In the genomic region with DNA sequence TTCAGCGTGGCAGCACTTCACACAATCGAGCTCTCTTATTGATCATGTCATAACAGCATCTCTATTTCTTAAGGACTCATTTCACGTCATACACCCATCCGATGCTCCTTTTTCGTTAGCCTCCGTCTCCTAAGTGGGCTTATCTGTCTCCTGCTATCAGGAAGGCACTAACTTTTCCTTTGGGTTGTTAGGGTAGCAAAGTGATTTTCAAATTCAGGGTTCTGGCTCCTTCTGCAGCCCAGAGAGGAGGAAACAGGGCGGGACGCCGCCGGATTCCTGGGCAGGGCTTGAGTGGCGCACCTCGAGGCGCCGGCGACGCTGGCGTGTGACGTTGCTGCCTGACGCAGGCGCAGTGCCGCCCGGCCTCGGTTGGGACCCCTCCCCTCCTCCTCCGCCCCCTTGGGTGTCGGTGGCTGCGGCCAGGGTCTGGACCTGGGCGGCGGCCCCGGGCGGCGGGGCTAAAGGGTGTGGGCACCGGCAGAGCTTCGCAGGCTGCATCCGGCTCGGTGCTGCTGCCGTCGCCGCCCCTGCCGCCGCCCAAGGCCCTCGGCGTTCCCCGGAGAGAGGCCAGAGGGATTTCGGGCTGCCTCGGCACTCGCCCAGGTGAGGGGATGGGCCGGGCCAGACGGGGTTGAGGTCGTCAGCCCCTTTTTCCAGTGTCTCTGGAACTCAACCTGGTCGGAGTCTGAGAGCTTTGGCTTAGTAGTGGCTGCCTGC, we compare ENCODE assay signal across 1 cellular context.
TF ChIP-seq lines count a peak whose summit lies in the region.

A gene with protein sequence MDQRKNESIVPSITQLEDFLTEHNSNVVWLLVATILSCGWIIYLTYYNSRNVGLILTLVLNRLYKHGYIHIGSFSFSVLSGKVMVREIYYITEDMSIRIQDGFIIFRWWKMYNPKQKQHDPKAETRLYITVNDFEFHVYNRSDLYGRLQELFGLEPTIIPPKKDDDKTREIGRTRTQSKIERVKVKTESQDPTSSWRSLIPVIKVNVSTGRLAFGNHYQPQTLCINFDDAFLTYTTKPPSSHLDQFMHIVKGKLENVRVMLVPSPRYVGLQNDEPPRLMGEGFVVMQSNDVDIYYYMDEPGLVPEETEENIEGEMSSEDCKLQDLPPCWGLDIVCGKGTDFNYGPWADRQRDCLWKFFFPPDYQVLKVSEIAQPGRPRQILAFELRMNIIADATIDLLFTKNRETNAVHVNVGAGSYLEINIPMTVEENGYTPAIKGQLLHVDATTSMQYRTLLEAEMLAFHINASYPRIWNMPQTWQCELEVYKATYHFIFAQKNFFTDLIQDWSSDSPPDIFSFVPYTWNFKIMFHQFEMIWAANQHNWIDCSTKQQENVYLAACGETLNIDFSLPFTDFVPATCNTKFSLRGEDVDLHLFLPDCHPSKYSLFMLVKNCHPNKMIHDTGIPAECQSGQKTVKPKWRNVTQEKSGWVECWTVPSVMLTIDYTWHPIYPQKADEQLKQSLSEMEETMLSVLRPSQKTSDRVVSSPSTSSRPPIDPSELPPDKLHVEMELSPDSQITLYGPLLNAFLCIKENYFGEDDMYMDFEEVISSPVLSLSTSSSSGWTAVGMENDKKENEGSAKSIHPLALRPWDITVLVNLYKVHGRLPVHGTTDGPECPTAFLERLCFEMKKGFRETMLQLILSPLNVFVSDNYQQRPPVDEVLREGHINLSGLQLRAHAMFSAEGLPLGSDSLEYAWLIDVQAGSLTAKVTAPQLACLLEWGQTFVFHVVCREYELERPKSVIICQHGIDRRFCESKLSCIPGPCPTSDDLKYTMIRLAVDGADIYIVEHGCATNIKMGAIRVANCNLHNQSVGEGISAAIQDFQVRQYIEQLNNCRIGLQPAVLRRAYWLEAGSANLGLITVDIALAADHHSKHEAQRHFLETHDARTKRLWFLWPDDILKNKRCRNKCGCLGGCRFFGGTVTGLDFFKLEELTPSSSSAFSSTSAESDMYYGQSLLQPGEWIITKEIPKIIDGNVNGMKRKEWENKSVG (N-terminal part only) (plus strand): TSS at position 350 of the 717 bp plus-strand sequence. CDS start 18,317 bp downstream, outside the sequence.

TF ChIP-seq in HepG2, 621 proteins besides CTCF, POLR2A, EP300 and RAD21 (continued from another document and continues in another):
- TF ChIP-seq ZNF720 (CRISPR knock-in tag; IDR thresholded peaks at IDR 0.05) (no peak), MIER3 (CRISPR knock-in tag; IDR thresholded peaks at IDR 0.05; ENCODE audit: borderline replicate concordance) (0 out of 2 replicates have a peak, but pooled peaks have one; percentile 35), CBFB (CRISPR knock-in tag; IDR thresholded peaks at IDR 0.05) (no peak; the same call in 1 of the 2 replicates), ZNF256 (CRISPR knock-in tag; conservative IDR thresholded peaks at IDR 0.05) (no peak), ZNF10 (CRISPR knock-in tag; IDR thresholded peaks at IDR 0.05; ENCODE audit: borderline replicate concordance, low read depth) (no peak), ZNF296 (CRISPR knock-in tag; conservative IDR thresholded peaks at IDR 0.05) (no peak), ZNF724P (CRISPR knock-in tag; IDR thresholded peaks at IDR 0.05; ENCODE audit: borderline replicate concordance) (peak; percentile 52; the same call in 1 of the 2 replicates), MXI1 (IDR thresholded peaks at IDR 0.05; ENCODE audit: borderline replicate concordance, low read depth, low read length) (peak; percentile 54; the same call in 1 of the 3 replicates), SKI (IDR thresholded peaks at IDR 0.05; ENCODE audit: partially characterized antibody) (peak; percentile 20), IKZF4 (CRISPR knock-in tag; IDR thresholded peaks at IDR 0.05; ENCODE audit: borderline replicate concordance, low read depth, not compliant biosample characterization) (no peak), ZNF550 (CRISPR knock-in tag; IDR thresholded peaks at IDR 0.05; ENCODE audit: borderline replicate concordance) (no peak), MYNN (CRISPR knock-in tag; IDR thresholded peaks at IDR 0.05; ENCODE audit: low read depth) (no peak), SETDB1 (CRISPR knock-in tag; IDR thresholded peaks at IDR 0.05; ENCODE audit: borderline replicate concordance) (no peak), MEIS1 (CRISPR knock-in tag; IDR thresholded peaks at IDR 0.05; ENCODE audit: borderline replicate concordance) (no peak), RBM22 (optimal IDR thresholded peaks at IDR 0.05; ENCODE audit: low read length) (no peak), NONO (IDR thresholded peaks at IDR 0.05) (no peak), NONO (CRISPR knock-in tag; conservative IDR thresholded peaks at IDR 0.05) (no peak), ZNF367 (CRISPR knock-in tag; IDR thresholded peaks at IDR 0.05; ENCODE audit: borderline replicate concordance) (no peak), ZNF282 (IDR thresholded peaks at IDR 0.05; ENCODE audit: partially characterized antibody) (no peak), GATAD1 (CRISPR knock-in tag; IDR thresholded peaks at IDR 0.05) (peak; percentile 93), DNMT1 (CRISPR knock-in tag; IDR thresholded peaks at IDR 0.05) (peak; percentile 63; the same call in 1 of the 2 replicates), ZNF547 (CRISPR knock-in tag; IDR thresholded peaks at IDR 0.05) (no peak), CHCHD3 (CRISPR knock-in tag; IDR thresholded peaks at IDR 0.05) (0 out of 2 replicates have a peak, but pooled peaks have one; percentile 63), HOXD1 (CRISPR knock-in tag; IDR thresholded peaks at IDR 0.05) (no peak), RXRB (CRISPR knock-in tag; IDR thresholded peaks at IDR 0.05; ENCODE audit: borderline replicate concordance) (peak; percentile 23), HOXA9 (CRISPR knock-in tag; IDR thresholded peaks at IDR 0.05; ENCODE audit: borderline replicate concordance) (no peak), HMG20B (CRISPR knock-in tag; conservative IDR thresholded peaks at IDR 0.05) (no peak), PRMT3 (CRISPR knock-in tag; IDR thresholded peaks at IDR 0.05; ENCODE audit: borderline replicate concordance, low read depth) (no peak), RBM39 (IDR thresholded peaks at IDR 0.05; ENCODE audit: low read depth, low read length, poor library complexity, severe bottlenecking) (peak; percentile 53), ZNF644 (CRISPR knock-in tag; IDR thresholded peaks at IDR 0.05; ENCODE audit: low read depth) (no peak), MBNL3 (CRISPR knock-in tag; conservative IDR thresholded peaks at IDR 0.05) (no peak), SNAPC2 (CRISPR knock-in tag; IDR thresholded peaks at IDR 0.05) (peak; percentile 69; the same call in 1 of the 2 replicates), BHLHE40 (IDR thresholded peaks at IDR 0.05; ENCODE audit: low read length) (no peak), STAT5B (CRISPR knock-in tag; IDR thresholded peaks at IDR 0.05) (no peak)
- TF ChIP-seq, protein P1, sequence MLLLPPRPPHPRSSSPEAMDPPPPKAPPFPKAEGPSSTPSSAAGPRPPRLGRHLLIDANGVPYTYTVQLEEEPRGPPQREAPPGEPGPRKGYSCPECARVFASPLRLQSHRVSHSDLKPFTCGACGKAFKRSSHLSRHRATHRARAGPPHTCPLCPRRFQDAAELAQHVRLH (CRISPR knock-in tag; IDR thresholded peaks at IDR 0.05; ENCODE audit: borderline replicate concordance, low read depth), result peak; percentile 49; the same call in 1 of the 2 replicates
- TF ChIP-seq, protein P2, sequence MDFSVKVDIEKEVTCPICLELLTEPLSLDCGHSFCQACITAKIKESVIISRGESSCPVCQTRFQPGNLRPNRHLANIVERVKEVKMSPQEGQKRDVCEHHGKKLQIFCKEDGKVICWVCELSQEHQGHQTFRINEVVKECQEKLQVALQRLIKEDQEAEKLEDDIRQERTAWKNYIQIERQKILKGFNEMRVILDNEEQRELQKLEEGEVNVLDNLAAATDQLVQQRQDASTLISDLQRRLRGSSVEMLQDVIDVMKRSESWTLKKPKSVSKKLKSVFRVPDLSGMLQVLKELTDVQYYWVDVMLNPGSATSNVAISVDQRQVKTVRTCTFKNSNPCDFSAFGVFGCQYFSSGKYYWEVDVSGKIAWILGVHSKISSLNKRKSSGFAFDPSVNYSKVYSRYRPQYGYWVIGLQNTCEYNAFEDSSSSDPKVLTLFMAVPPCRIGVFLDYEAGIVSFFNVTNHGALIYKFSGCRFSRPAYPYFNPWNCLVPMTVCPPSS (IDR thresholded peaks at IDR 0.05), result no peak
- TF ChIP-seq, protein P3, sequence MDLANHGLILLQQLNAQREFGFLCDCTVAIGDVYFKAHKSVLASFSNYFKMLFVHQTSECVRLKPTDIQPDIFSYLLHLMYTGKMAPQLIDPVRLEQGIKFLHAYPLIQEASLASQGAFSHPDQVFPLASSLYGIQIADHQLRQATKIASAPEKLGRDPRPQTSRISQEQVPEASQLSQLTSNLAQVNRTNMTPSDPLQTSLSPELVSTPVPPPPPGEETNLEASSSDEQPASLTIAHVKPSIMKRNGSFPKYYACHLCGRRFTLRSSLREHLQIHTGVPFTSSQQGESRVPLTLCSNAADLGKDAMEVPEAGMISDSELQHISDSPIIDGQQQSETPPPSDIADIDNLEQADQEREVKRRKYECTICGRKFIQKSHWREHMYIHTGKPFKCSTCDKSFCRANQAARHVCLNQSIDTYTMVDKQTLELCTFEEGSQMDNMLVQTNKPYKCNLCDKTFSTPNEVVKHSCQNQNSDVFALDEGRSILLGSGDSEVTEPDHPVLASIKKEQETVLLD (CRISPR knock-in tag; IDR thresholded peaks at IDR 0.05; ENCODE audit: low read depth), result peak; percentile 58; the same call in 1 of the 2 replicates
- TF ChIP-seq, protein P4, sequence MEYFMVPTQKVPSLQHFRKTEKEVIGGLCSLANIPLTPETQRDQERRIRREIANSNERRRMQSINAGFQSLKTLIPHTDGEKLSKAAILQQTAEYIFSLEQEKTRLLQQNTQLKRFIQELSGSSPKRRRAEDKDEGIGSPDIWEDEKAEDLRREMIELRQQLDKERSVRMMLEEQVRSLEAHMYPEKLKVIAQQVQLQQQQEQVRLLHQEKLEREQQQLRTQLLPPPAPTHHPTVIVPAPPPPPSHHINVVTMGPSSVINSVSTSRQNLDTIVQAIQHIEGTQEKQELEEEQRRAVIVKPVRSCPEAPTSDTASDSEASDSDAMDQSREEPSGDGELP (IDR thresholded peaks at IDR 0.05; ENCODE audit: borderline replicate concordance, low read depth), result no peak
- TF ChIP-seq, protein P5, sequence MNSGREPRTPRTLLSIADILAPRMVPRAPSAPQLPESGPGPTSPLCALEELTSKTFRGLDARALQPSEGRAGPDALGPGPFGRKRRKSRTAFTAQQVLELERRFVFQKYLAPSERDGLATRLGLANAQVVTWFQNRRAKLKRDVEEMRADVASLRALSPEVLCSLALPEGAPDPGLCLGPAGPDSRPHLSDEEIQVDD (CRISPR knock-in tag; IDR thresholded peaks at IDR 0.05; ENCODE audit: borderline replicate concordance), result no peak
- TF ChIP-seq, protein P6, sequence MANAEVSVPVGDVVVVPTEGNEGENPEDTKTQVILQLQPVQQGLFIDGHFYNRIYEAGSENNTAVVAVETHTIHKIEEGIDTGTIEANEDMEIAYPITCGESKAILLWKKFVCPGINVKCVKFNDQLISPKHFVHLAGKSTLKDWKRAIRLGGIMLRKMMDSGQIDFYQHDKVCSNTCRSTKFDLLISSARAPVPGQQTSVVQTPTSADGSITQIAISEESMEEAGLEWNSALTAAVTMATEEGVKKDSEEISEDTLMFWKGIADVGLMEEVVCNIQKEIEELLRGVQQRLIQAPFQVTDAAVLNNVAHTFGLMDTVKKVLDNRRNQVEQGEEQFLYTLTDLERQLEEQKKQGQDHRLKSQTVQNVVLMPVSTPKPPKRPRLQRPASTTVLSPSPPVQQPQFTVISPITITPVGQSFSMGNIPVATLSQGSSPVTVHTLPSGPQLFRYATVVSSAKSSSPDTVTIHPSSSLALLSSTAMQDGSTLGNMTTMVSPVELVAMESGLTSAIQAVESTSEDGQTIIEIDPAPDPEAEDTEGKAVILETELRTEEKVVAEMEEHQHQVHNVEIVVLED (CRISPR knock-in tag; IDR thresholded peaks at IDR 0.05; ENCODE audit: borderline replicate concordance), result peak; percentile 94
- TF ChIP-seq, protein P7, sequence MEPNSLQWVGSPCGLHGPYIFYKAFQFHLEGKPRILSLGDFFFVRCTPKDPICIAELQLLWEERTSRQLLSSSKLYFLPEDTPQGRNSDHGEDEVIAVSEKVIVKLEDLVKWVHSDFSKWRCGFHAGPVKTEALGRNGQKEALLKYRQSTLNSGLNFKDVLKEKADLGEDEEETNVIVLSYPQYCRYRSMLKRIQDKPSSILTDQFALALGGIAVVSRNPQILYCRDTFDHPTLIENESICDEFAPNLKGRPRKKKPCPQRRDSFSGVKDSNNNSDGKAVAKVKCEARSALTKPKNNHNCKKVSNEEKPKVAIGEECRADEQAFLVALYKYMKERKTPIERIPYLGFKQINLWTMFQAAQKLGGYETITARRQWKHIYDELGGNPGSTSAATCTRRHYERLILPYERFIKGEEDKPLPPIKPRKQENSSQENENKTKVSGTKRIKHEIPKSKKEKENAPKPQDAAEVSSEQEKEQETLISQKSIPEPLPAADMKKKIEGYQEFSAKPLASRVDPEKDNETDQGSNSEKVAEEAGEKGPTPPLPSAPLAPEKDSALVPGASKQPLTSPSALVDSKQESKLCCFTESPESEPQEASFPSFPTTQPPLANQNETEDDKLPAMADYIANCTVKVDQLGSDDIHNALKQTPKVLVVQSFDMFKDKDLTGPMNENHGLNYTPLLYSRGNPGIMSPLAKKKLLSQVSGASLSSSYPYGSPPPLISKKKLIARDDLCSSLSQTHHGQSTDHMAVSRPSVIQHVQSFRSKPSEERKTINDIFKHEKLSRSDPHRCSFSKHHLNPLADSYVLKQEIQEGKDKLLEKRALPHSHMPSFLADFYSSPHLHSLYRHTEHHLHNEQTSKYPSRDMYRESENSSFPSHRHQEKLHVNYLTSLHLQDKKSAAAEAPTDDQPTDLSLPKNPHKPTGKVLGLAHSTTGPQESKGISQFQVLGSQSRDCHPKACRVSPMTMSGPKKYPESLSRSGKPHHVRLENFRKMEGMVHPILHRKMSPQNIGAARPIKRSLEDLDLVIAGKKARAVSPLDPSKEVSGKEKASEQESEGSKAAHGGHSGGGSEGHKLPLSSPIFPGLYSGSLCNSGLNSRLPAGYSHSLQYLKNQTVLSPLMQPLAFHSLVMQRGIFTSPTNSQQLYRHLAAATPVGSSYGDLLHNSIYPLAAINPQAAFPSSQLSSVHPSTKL (CRISPR knock-in tag; IDR thresholded peaks at IDR 0.05), result peak; percentile 59; the same call in 1 of the 2 replicates
